ENCODE assay signal across 15 cellular contexts in genomic region chr4:102687982-102688433, GRCh38.
A peak's percentile ranks its signal among the peaks of the same experiment; 100 is the strongest.
DNase-seq lines count a peak whose midpoint lies in the region; ATAC-seq and TF ChIP-seq lines count a peak whose summit lies in the region.
"Had no signal": no experiment of that assay in that cellular context is flagged by ENCODE, and none has a peak within 500 bp of the region (broad histone marks: within the 10 kb centered on the region; RNA-seq: fewer than 3 reads in every experiment).

No MANE protein-coding gene starts in this region.

- in situ Hi-C loops in KBM-7 (cut with MboI; ENCODE audit: low pct_unique_long_range_greater_than_20kb, low sequenced_read_pairs) = no loop called here

- peaks cover 18% of the 10 kb centered on the region; the same call in 1 of the 2 replicates for H3K36me3 ChIP-seq in RWPE2 (ENCODE audit: low read depth)
- H3K36me3 ChIP-seq: vagina had no signal

- peak overlapping the region; percentile 80 for H3K27ac ChIP-seq in RWPE2 (ENCODE audit: poor library complexity, severe bottlenecking)
- H3K27ac ChIP-seq: BLaER1, vagina had no signal

- no peaks in the 10 kb centered on the region for H3K9me3 ChIP-seq in RWPE2 (ENCODE audit: severe bottlenecking)
- H3K9me3 ChIP-seq: BLaER1, vagina had no signal

- peaks cover 40% of the 10 kb centered on the region for H3K4me1 ChIP-seq in RWPE2 (ENCODE audit: insufficient read depth, poor library complexity, severe bottlenecking)
- H3K4me1 ChIP-seq: vagina had no signal

- no peak for TF ChIP-seq CTCF in GM12865 (IDR thresholded peaks at IDR 0.05; ENCODE audit: insufficient read depth, low read depth, low read length, missing control alignments)
- TF ChIP-seq CTCF in RWPE2 (IDR thresholded peaks at IDR 0.05; ENCODE audit: poor library complexity, severe bottlenecking) = no peak

- peak; percentile 17 for ATAC-seq in GM21367 (IDR thresholded peaks at IDR 0.05; ENCODE audit: unreplicated experiment)
- peak; percentile 24 for ATAC-seq in HG03060 (IDR thresholded peaks at IDR 0.05; ENCODE audit: low read depth, unreplicated experiment)
- peak; percentile 13 for ATAC-seq in RWPE2 (ENCODE audit: low read depth)
- ATAC-seq: T-cell had no signal

- no peaks in the 10 kb centered on the region for H3K27me3 ChIP-seq in RWPE2 (ENCODE audit: insufficient read depth, poor library complexity, severe bottlenecking)
- H3K27me3 ChIP-seq: BLaER1, vagina had no signal

- DNase-seq in GM12865 (ENCODE audit: low read depth) (peak; percentile 68), RWPE2 (ENCODE audit: low spot score) (no peak), NCI-H2029 (lab: John Stamatoyannopoulos, UW) (no peak), middle frontal gyrus (ENCODE audit: extremely low spot score, low spot score) (no peak), KBM-7 (no peak), NCI-H69 (lab: John Stamatoyannopoulos, UW) (no peak)
- DNase-seq: activated T-cell treated with anti-CD3 and anti-CD28 coated beads, Interleukin-2, amount 50 U/mL, for 4 hours; hippocampal formation; NCI-H1436; stimulated activated CD4-positive, alpha-beta T cell treated with anti-CD3 and anti-CD28 coated beads, Interleukin-1b, Interleukin-23, amount 100 ng/mL, for 48 hours; T-cell had no signal

- H3K4me3 ChIP-seq in GM12865 (ENCODE audit: low read depth, low read length) (peak overlapping the region; percentile 57), RWPE2 (ENCODE audit: severe bottlenecking) (no peak overlapping the region)
- H3K4me3 ChIP-seq: BLaER1, vagina had no signal
